8 cellular contexts compared by ENCODE assay signal in genomic region chr12:7130537-7130790, GRCh38. TPM values are rescaled to one million over a fixed set of nuclear protein-coding genes. Genes with fewer than 3 reads are reported as not detected.
DNase-seq lines count a peak whose midpoint lies in the region; ATAC-seq and TF ChIP-seq lines count a peak whose summit lies in the region.

No MANE protein-coding gene starts in this region.

- no peaks in the 10 kb centered on the region for H3K27me3 ChIP-seq in CD4-positive, alpha-beta memory T cell (ENCODE audit: insufficient read depth, low read length)
- peaks cover 33% of the 10 kb centered on the region for H3K27me3 ChIP-seq in HL-60 (ENCODE audit: insufficient read depth, poor library complexity, severe bottlenecking)

- H3K4me3 Mint-ChIP-seq in CD4-positive, alpha-beta memory T cell: peak overlapping the region; percentile 95 to 99 (median 96)
- peak overlapping the region; percentile 100 for H3K4me3 Mint-ChIP-seq in natural killer cell treated with Interleukin-12 subunit alpha and Interleukin-12 subunit beta and Interleukin-15 and Interleukin-18, amount 100 ng/mL, for 72 hours

- ATAC-seq in natural killer cell treated with Interleukin-12 subunit alpha and Interleukin-12 subunit beta and Interleukin-15 and Interleukin-18, amount 100 ng/mL, for 72 hours: no peak
- no peak for ATAC-seq in HG03039 (IDR thresholded peaks at IDR 0.05; ENCODE audit: unreplicated experiment)

- peak overlapping the region; percentile 94 to 99 (median 97) for H3K27ac Mint-ChIP-seq in CD4-positive, alpha-beta memory T cell
- H3K27ac Mint-ChIP-seq in natural killer cell treated with Interleukin-12 subunit alpha and Interleukin-12 subunit beta and Interleukin-15 and Interleukin-18, amount 100 ng/mL, for 72 hours: peak overlapping the region; percentile 76 to 93

- no peaks in the 10 kb centered on the region for H3K9me3 Mint-ChIP-seq in CD4-positive, alpha-beta memory T cell
- H3K9me3 Mint-ChIP-seq in natural killer cell treated with Interleukin-12 subunit alpha and Interleukin-12 subunit beta and Interleukin-15 and Interleukin-18, amount 100 ng/mL, for 72 hours: no peaks in the 10 kb centered on the region

- no peaks in the 10 kb centered on the region for H3K9me3 ChIP-seq in CD4-positive, alpha-beta memory T cell (ENCODE audit: control insufficient read depth in 1 of 2, low read length in 2 of 2)

- peaks cover 23 to 52% (median 29%) of the 10 kb centered on the region in 4 donors for H3K4me1 Mint-ChIP-seq in CD4-positive, alpha-beta memory T cell
- peaks cover 30 to 46% of the 10 kb centered on the region in 2 donors for H3K4me1 Mint-ChIP-seq in natural killer cell treated with Interleukin-12 subunit alpha and Interleukin-12 subunit beta and Interleukin-15 and Interleukin-18, amount 100 ng/mL, for 72 hours (ENCODE audit: low read depth in 2 of 2)

- no peak for DNase-seq in CD4-positive, alpha-beta memory T cell
- DNase-seq in HL-60 (ENCODE audit: low read depth in 1 of 2, low spot score in 1 of 2) (no peak), coronary artery (ENCODE audit: low spot score) (no peak), cortex of kidney (lab: John Stamatoyannopoulos, UW) (no peak), NCI-H2081 treated with DMSO at 0.1 percent for 48 hours (lab: John Stamatoyannopoulos, UW) (no peak), ureter (ENCODE audit: low spot score) (no peak)
- no peak for DNase-seq in natural killer cell treated with Interleukin-12 subunit alpha and Interleukin-12 subunit beta and Interleukin-15 and Interleukin-18, amount 100 ng/mL, for 72 hours (ENCODE audit: low spot score)

- H3K27me3 Mint-ChIP-seq in CD4-positive, alpha-beta memory T cell: no peaks in the 10 kb centered on the region
- H3K27me3 Mint-ChIP-seq in natural killer cell treated with Interleukin-12 subunit alpha and Interleukin-12 subunit beta and Interleukin-15 and Interleukin-18, amount 100 ng/mL, for 72 hours: no peaks in the 10 kb centered on the region

- TF ChIP-seq CTCF in HL-60 (IDR thresholded peaks at IDR 0.05; ENCODE audit: insufficient read depth, low read length) (no peak), coronary artery (IDR thresholded peaks at IDR 0.05) (no peak)

- peaks cover 11% of the 10 kb centered on the region for H3K36me3 ChIP-seq in CD4-positive, alpha-beta memory T cell (ENCODE audit: insufficient read depth, low read length)

- CTCF ChIA-PET in CD4-positive, alpha-beta memory T cell (lab: Charles Lee; ENCODE audit: partially characterized antibody): interaction anchor here (1.7 to 1.8 kb wide), 2 partner anchors 15 to 59 kb away, joined by 4 to 6 read pairs; partner anchors contain the start of gene PEX5

- POLR2A ChIA-PET in CD4-positive, alpha-beta memory T cell (lab: Charles Lee; ENCODE audit: partially characterized antibody): interaction anchor here (1.4 to 2.5 kb wide), 3 partner anchors 10 to 187 kb away, joined by 4 to 7 read pairs (median 5); partner anchors contain the start of genes C12orf57 and RNU7-1

- H3K27ac ChIP-seq in CD4-positive, alpha-beta memory T cell (ENCODE audit: low read depth, low read length): peak overlapping the region; percentile 80
- H3K27ac ChIP-seq in HL-60 (replicated peaks): no peak overlapping the region
- H3K27ac ChIP-seq in coronary artery: peak overlapping the region; percentile 77 to 90

- intact Hi-C loops in CD4-positive, alpha-beta memory T cell (cut with micrococcal nuclease): loop anchor here (2.0 kb wide), 1 partner anchor 22 kb away; the partner anchor contains the start of gene C1RL

- peaks cover 24% of the 10 kb centered on the region for H3K4me1 ChIP-seq in CD4-positive, alpha-beta memory T cell (ENCODE audit: insufficient read depth, low read length)

- peaks cover 7 to 39% of the 10 kb centered on the region in 2 donors for H3K36me3 Mint-ChIP-seq in CD4-positive, alpha-beta memory T cell
- H3K36me3 Mint-ChIP-seq in natural killer cell treated with Interleukin-12 subunit alpha and Interleukin-12 subunit beta and Interleukin-15 and Interleukin-18, amount 100 ng/mL, for 72 hours: no peaks in the 10 kb centered on the region

- H3K4me3 ChIP-seq in CD4-positive, alpha-beta memory T cell (ENCODE audit: low read length in 2 of 2): peak overlapping the region; percentile 85 to 94
- H3K4me3 ChIP-seq in HL-60 (replicated peaks; ENCODE audit: insufficient read depth, low read length) (peak overlapping the region; percentile 30), coronary artery (peak overlapping the region; percentile 86)

RNA-seq across cellular contexts. Expression of gene CLSTN3, which starts 0.3 kb away (rescaled TPM):
- 10 to 100 TPM; 50.7 to 58.5 TPM for total RNA-seq in CD4-positive, alpha-beta memory T cell
- 1 to 10 TPM; 6.7 to 7.5 TPM for polyA plus RNA-seq in CD4-positive, alpha-beta memory T cell
- 10 to 100 TPM; 36.3 to 40.0 TPM for total RNA-seq in natural killer cell treated with Interleukin-12 subunit alpha and Interleukin-12 subunit beta and Interleukin-15 and Interleukin-18, amount 100 ng/mL, for 72 hours
- 48.2 TPM for total RNA-seq in ureter

RNA-seq across cellular contexts. Expression of gene RBP5, which starts 1.8 kb away (rescaled TPM):
- 1 to 10 TPM; 1.2 to 1.3 TPM for total RNA-seq in CD4-positive, alpha-beta memory T cell
- not detected for polyA plus RNA-seq in CD4-positive, alpha-beta memory T cell
- not detected for total RNA-seq in natural killer cell treated with Interleukin-12 subunit alpha and Interleukin-12 subunit beta and Interleukin-15 and Interleukin-18, amount 100 ng/mL, for 72 hours
- total RNA-seq in ureter: 7.5 TPM

RNA-seq across cellular contexts. Expression of gene C1RL, which starts 21.4 kb away (rescaled TPM):
- total RNA-seq in CD4-positive, alpha-beta memory T cell: 10 to 100 TPM; 30.7 to 33.6 TPM
- 1 to 10 TPM; 4.9 to 9.6 TPM for polyA plus RNA-seq in CD4-positive, alpha-beta memory T cell
- total RNA-seq in natural killer cell treated with Interleukin-12 subunit alpha and Interleukin-12 subunit beta and Interleukin-15 and Interleukin-18, amount 100 ng/mL, for 72 hours: 10 to 100 TPM; 24.8 to 29.1 TPM
- 110 TPM for total RNA-seq in ureter

RNA-seq across cellular contexts. Expression of gene C1R, which starts 38.2 kb away (rescaled TPM):
- 1 to 10 TPM in 1 of 2 experiments, under 1 TPM in 1; 0.86 to 2.3 TPM for total RNA-seq in CD4-positive, alpha-beta memory T cell
- under 1 TPM; 0.44 to 0.53 TPM for polyA plus RNA-seq in CD4-positive, alpha-beta memory T cell
- total RNA-seq in natural killer cell treated with Interleukin-12 subunit alpha and Interleukin-12 subunit beta and Interleukin-15 and Interleukin-18, amount 100 ng/mL, for 72 hours: 1 to 10 TPM; 1.6 to 1.7 TPM
- 455 TPM for total RNA-seq in ureter

RNA-seq across cellular contexts. Expression of gene PEX5, which starts 59.0 kb away (rescaled TPM):
- 10 to 100 TPM; 27.7 to 28.9 TPM for total RNA-seq in CD4-positive, alpha-beta memory T cell
- polyA plus RNA-seq in CD4-positive, alpha-beta memory T cell: 10 to 100 TPM; 10.8 to 15.2 TPM
- 10 to 100 TPM; 24.0 to 42.8 TPM for total RNA-seq in natural killer cell treated with Interleukin-12 subunit alpha and Interleukin-12 subunit beta and Interleukin-15 and Interleukin-18, amount 100 ng/mL, for 72 hours
- 36.7 TPM for total RNA-seq in ureter

Comparison
In these comparisons a context has a peak if more than half of its experiments do, and no peak if none do; other contexts are left out.
1. H3K4me3 ChIP-seq: peak in every context shown above with its lines; median percentile 90 in CD4-positive, alpha-beta memory T cell; 86 in coronary artery; 30 in HL-60.